In genomic region chr7:155161690-155162089, GRCh38 we compare ENCODE assay signal across 22 cellular contexts.
"Had no signal": no experiment of that assay in that cellular context is flagged by ENCODE, and none has a peak within 500 bp of the region (broad histone marks: within the 10 kb centered on the region; RNA-seq: fewer than 3 reads in every experiment).

No MANE protein-coding gene starts in this region.

- FAIRE-seq: RCC 7860 had no signal

- DNase-seq: IMR-90, Karpas-422, KG1, MG63, NCI-H1092, NCI-H1105 treated with DMSO at 0.1 percent for 48 hours, NCI-H1417 treated with DMSO at 0.1 percent for 48 hours, NCI-H146, NCI-H1694 treated with DMSO at 0.1 percent for 48 hours, NCI-H1930, NCI-H2081, NCI-H2107, NCI-H226, NCI-H446, NCI-H510A, NCI-H524 treated with DMSO at 0.1 percent for 48 hours, NCI-H69, NCI-H774, RPMI8226, SHP77, SK-N-SH had no signal
